ENCODE assay signal across 15 cellular contexts in genomic region chr17:10471853-10472252, GRCh38. TPM values are rescaled to one million over a fixed set of nuclear protein-coding genes. Genes with fewer than 3 reads are reported as not detected.
DNase-seq lines count a peak whose midpoint lies in the region; ATAC-seq and TF ChIP-seq lines count a peak whose summit lies in the region.
"Had no signal": no experiment of that assay in that cellular context is flagged by ENCODE, and none has a peak within 500 bp of the region (broad histone marks: within the 10 kb centered on the region; RNA-seq: fewer than 3 reads in every experiment).

No MANE protein-coding gene starts in this region.

- no peak for TF ChIP-seq POLR2A in HCT116 (IDR thresholded peaks at IDR 0.05; ENCODE audit: borderline replicate concordance, extremely low read depth, insufficient read depth, insufficient read length)

- no peaks in the 10 kb centered on the region for H3K4me1 ChIP-seq in HCT116 (ENCODE audit: control insufficient read depth in 1 of 2, insufficient read depth in 2 of 2, low read length in 2 of 2)
- H3K4me1 ChIP-seq in Panc1 (ENCODE audit: control insufficient read depth, insufficient read depth, low read length): no peaks in the 10 kb centered on the region
- H3K4me1 ChIP-seq: BLaER1 had no signal

- intact Hi-C loops in HCT116 (cut with micrococcal nuclease): no loop called here
- intact Hi-C loops in Panc1 (cut with micrococcal nuclease; ENCODE audit: unreplicated experiment): no loop called here

- no peak overlapping the region for H3K27ac ChIP-seq in HCT116 (ENCODE audit: low read depth, low read length)
- no peak overlapping the region for H3K27ac ChIP-seq in Panc1 (ENCODE audit: low read length)
- H3K27ac ChIP-seq in epithelial cell of prostate: peak overlapping the region; percentile 46
- H3K27ac ChIP-seq: BLaER1 had no signal

- H3K36me3 ChIP-seq in HCT116 (ENCODE audit: control insufficient read depth in 1 of 2, insufficient read depth in 2 of 2, low read length in 2 of 2) (no peaks in the 10 kb centered on the region), Panc1 (ENCODE audit: control insufficient read depth, insufficient read depth, low read length) (no peaks in the 10 kb centered on the region)
- H3K36me3 ChIP-seq: BLaER1 had no signal

- no peak for TF ChIP-seq RAD21 in HCT116 (IDR thresholded peaks at IDR 0.05; ENCODE audit: low read depth)

- no peak for ATAC-seq in HCT116
- ATAC-seq in Panc1: no peak
- no peak for ATAC-seq in GM19467 (IDR thresholded peaks at IDR 0.05; ENCODE audit: unreplicated experiment)
- no peak for ATAC-seq in GM18502 (IDR thresholded peaks at IDR 0.05; ENCODE audit: poor library complexity, unreplicated experiment)

- DNase-seq in HCT116 (ENCODE audit: low read depth, low spot score): no peak
- peak; percentile 30 for DNase-seq in Panc1 (ENCODE audit: low read depth, low spot score)
- DNase-seq in epithelial cell of prostate (ENCODE audit: low read depth, low spot score): peak; percentile 1
- DNase-seq in skeletal muscle cell (ENCODE audit: low read depth): peak; percentile 0
- no peak for DNase-seq in retina
- DNase-seq: DMS 273 treated with DMSO at 0.1 percent for 48 hours, HCEC 1CT, NCI-H1092 treated with DMSO at 0.1 percent for 48 hours, NCI-H1694 treated with DMSO at 0.1 percent for 48 hours, NCI-H774, SHP77 treated with DMSO at 0.1 percent for 48 hours had no signal

- H3K9me3 ChIP-seq in HCT116 (ENCODE audit: control insufficient read depth in 1 of 2, insufficient read depth in 1 of 2, low read depth in 1 of 2, low read length in 2 of 2) (no peaks in the 10 kb centered on the region), Panc1 (ENCODE audit: control insufficient read depth, insufficient read depth, low read depth, low read length) (no peaks in the 10 kb centered on the region)
- H3K9me3 ChIP-seq: BLaER1 had no signal

- H3K27me3 ChIP-seq in HCT116 (ENCODE audit: insufficient read depth, low read length) (peaks cover 38% of the 10 kb centered on the region), Panc1 (ENCODE audit: control insufficient read depth, insufficient read depth, low read length) (no peaks in the 10 kb centered on the region)
- H3K27me3 ChIP-seq: BLaER1 had no signal

- no peaks in the 10 kb centered on the region for H3K9me2 ChIP-seq in HCT116 (ENCODE audit: insufficient read depth)

- RAD21 ChIA-PET in HCT116 (lab: Charles Lee; ENCODE audit: low non-redundant PET in 1 of 2, low total read pairs in 2 of 2, uncharacterized antibody in 2 of 2, unreplicated experiment in 2 of 2): no interaction called here

- BruUV-seq in HCT116 (replicated peaks; lab: Mats Ljungman, UMichigan) (no TSS peak), Panc1 (replicated peaks; lab: Mats Ljungman, UMichigan) (no TSS peak)

- in situ Hi-C loops in Panc1 (cut with HindIII; ENCODE audit: low pct_unique_long_range_greater_than_20kb, low sequenced_read_pairs): no loop called here

- H3K9ac ChIP-seq in HCT116 (ENCODE audit: low read length): no peak overlapping the region
- H3K9ac ChIP-seq: BLaER1 had no signal

- no peak for TF ChIP-seq CTCF in HCT116 (IDR thresholded peaks at IDR 0.05 in 2 of 3, conservative IDR thresholded peaks at IDR 0.05 in 1 of 3; ENCODE audit: borderline replicate concordance in 1 of 3, insufficient read depth in 1 of 3, low read depth in 2 of 3, low read length in 2 of 3)
- no peak for TF ChIP-seq CTCF in Panc1 (IDR thresholded peaks at IDR 0.05)

- no peak overlapping the region for H3K4me2 ChIP-seq in HCT116 (ENCODE audit: low read length)
- H3K4me2 ChIP-seq: BLaER1 had no signal

- CTCF ChIA-PET in HCT116 (lab: Charles Lee): no interaction called here
- CTCF ChIA-PET in Panc1 (lab: Charles Lee): no interaction called here

- H3K4me3 ChIP-seq in HCT116 (replicated peaks in 1 of 2; ENCODE audit: low read depth in 1 of 2, low read length in 2 of 2) (no peak overlapping the region), Panc1 (ENCODE audit: low read depth in 2 of 2, low read length in 2 of 2) (no peak overlapping the region), skeletal muscle cell (ENCODE audit: low read depth, low read length) (no peak overlapping the region)
- H3K4me3 ChIP-seq: BLaER1 had no signal

- H2AFZ ChIP-seq in HCT116 (ENCODE audit: low read depth, low read length, poor library complexity, severe bottlenecking): no peak overlapping the region

- H3K79me2 ChIP-seq in HCT116 (ENCODE audit: insufficient read depth, low read length): no peaks in the 10 kb centered on the region

- H4K20me1 ChIP-seq in HCT116 (ENCODE audit: insufficient read depth): no peaks in the 10 kb centered on the region
- H4K20me1 ChIP-seq: BLaER1 had no signal

- POLR2A ChIA-PET in HCT116 (lab: Charles Lee): no interaction called here
- POLR2A ChIA-PET in Panc1 (lab: Charles Lee): no interaction called here

TF ChIP-seq in HCT116, 20 proteins besides CTCF, POLR2A, EP300 and RAD21:
- TF ChIP-seq CEBPB (IDR thresholded peaks at IDR 0.05; ENCODE audit: low read depth): 0 out of 2 replicates have a peak, but pooled peaks have one; percentile 21
- TF ChIP-seq ZFX (IDR thresholded peaks at IDR 0.05): no peak

RNA-seq across cellular contexts. Expression of gene MYH4, which starts 2.5 kb away (rescaled TPM):
- total RNA-seq in HCT116 (2021; ENCODE audit: unreplicated experiment) (not detected), Panc1 (2021; ENCODE audit: unreplicated experiment) (not detected)
- not detected in 2 replicates for polyA plus RNA-seq in HCT116 (2012)
- not detected for polyA plus RNA-seq in Panc1 (2012; ENCODE audit: insufficient read length)
- total RNA-seq: HT-29 had no signal

RNA-seq across cellular contexts. Expression of gene MYH1, which starts 46.5 kb away (rescaled TPM):
- total RNA-seq in HCT116 (2021; ENCODE audit: unreplicated experiment): not detected
- polyA plus RNA-seq in HCT116 (2012): not detected in 2 replicates
- not detected for total RNA-seq in Panc1 (2021; ENCODE audit: unreplicated experiment)
- not detected for polyA plus RNA-seq in Panc1 (2012; ENCODE audit: insufficient read length)
- total RNA-seq: HT-29 had no signal

RNA-seq across cellular contexts. Expression of gene MYH8, which starts 50.1 kb away (rescaled TPM):
- total RNA-seq in HCT116 (2021; ENCODE audit: unreplicated experiment) (not detected), Panc1 (2021; ENCODE audit: unreplicated experiment) (not detected)
- not detected in 2 replicates for polyA plus RNA-seq in HCT116 (2012)
- polyA plus RNA-seq in Panc1 (2012; ENCODE audit: insufficient read length): not detected
- total RNA-seq: HT-29 had no signal

Comparison
In these comparisons a context has a peak if more than half of its experiments do, and no peak if none do; other contexts are left out.
1. DNase-seq: peak in Panc1 (single experiment), epithelial cell of prostate (single experiment) and skeletal muscle cell (single experiment); none in HCT116 (single experiment) and retina (single experiment).